In the genomic region with DNA sequence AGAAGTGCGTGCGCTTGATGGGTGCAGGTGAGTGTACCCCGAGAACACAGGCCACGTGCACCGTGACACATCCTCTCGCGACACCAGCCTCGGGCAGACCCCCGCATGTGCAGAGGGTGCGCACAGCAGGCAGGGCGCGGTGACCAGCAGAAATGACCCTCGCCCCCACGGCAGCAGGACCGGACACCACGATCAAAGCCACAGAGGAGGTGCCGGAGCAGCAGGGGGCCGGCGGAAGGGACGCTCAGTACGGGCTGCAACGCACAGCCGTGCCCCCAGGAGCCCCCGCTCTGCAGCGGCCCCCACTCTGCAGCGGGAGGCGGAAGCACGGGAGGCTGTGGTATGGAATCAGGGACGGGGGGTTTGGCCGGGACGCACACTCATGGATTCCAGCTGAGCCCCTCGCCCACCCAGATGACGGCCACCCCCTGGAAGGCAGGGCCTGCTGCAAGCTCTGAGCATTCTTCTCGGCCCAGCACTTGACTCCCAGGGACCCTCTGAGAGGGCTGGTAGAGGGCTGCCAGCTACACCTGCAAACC, we compare ENCODE assay signal across 24 cellular contexts. TPM values are rescaled to one million over a fixed set of nuclear protein-coding genes. Genes with fewer than 3 reads are reported as not detected.
DNase-seq lines count a peak whose midpoint lies in the region; ATAC-seq, FAIRE-seq and TF ChIP-seq lines count a peak whose summit lies in the region.
"Had no signal": no experiment of that assay in that cellular context is flagged by ENCODE, and none has a peak within 500 bp of the region (broad histone marks: within the 10 kb centered on the region; RNA-seq: fewer than 3 reads in every experiment).

No MANE protein-coding gene starts in this region.

- DNase-seq in SK-N-SH (no peak), chondrocyte (ENCODE audit: low spot score) (peak; percentile 83), smooth muscle cell (lab: John Stamatoyannopoulos, UW; ENCODE audit: unreplicated experiment) (no peak), GM12891 (ENCODE audit: insufficient read length, low spot score) (no peak), transverse colon (no peak), CD14-positive monocyte (ENCODE audit: low spot score) (no peak)
- DNase-seq: activated CD4-positive, alpha-beta T cell treated with anti-CD3 and anti-CD28 coated beads, Interleukin-2, amount 10 ng/mL, durations not matched to agents 7 days and 5 days; activated CD8-positive, alpha-beta memory T cell treated with anti-CD3 and anti-CD28 coated beads, Interleukin-2, amount 50 U/mL, for 4 hours; activated effector memory CD4-positive, alpha-beta T cell treated with Interleukin-2 at 50 U/mL for 16 hours; adrenal gland; AML-193; erythroblast; foreskin melanocyte; left colon; NCI-H1105 treated with DMSO at 0.1 percent for 48 hours; NCI-H524 treated with DMSO at 0.1 percent for 48 hours; SHP77; stimulated activated CD4-positive, alpha-beta T cell treated with anti-CD3 and anti-CD28 coated beads, Interleukin-12 subunit alpha, Interleukin-12 subunit beta, amount 100 ng/mL, for 4 hours; stimulated activated CD8-positive, alpha-beta memory T cell treated with anti-CD3 and anti-CD28 coated beads, Interleukin-4, amount 100 ng/mL, for 48 hours; T-helper 17 cell had no signal

- no peak for TF ChIP-seq RAD21 in SK-N-SH (IDR thresholded peaks at IDR 0.05; ENCODE audit: low read length)

- H3K27ac Mint-ChIP-seq in chondrocyte (ENCODE audit: unreplicated experiment) (peak overlapping the region; percentile 97), CD14-positive monocyte (no peak overlapping the region)
- H3K27ac Mint-ChIP-seq: activated CD4-positive, alpha-beta T cell treated with anti-CD3 and anti-CD28 coated beads, Interleukin-2, amount 10 ng/mL, durations not matched to agents 7 days and 5 days; T-helper 17 cell had no signal

- H2AFZ ChIP-seq in SK-N-SH (ENCODE audit: low read depth) (no peak overlapping the region), smooth muscle cell (ENCODE audit: low read depth) (no peak overlapping the region)

- H3K79me2 ChIP-seq in SK-N-SH (ENCODE audit: insufficient read depth) (no peaks in the 10 kb centered on the region), smooth muscle cell (ENCODE audit: low read depth) (peaks cover 3% of the 10 kb centered on the region)

- H3K4me1 Mint-ChIP-seq in chondrocyte (ENCODE audit: low read depth) (peaks cover 28% of the 10 kb centered on the region), CD14-positive monocyte (peaks cover 5% of the 10 kb centered on the region)

- no peaks in the 10 kb centered on the region for H3K36me3 ChIP-seq in SK-N-SH (replicated peaks in 1 of 2; ENCODE audit: control insufficient read depth in 1 of 2, insufficient read depth in 2 of 2, low read length in 1 of 2)
- no peaks in the 10 kb centered on the region for H3K36me3 ChIP-seq in iPS-20b (ENCODE audit: insufficient read depth, low read depth, low read length)
- H3K36me3 ChIP-seq in smooth muscle cell (ENCODE audit: low read depth) = no peaks in the 10 kb centered on the region
- H3K36me3 ChIP-seq in transverse colon = no peaks in the 10 kb centered on the region
- H3K36me3 ChIP-seq: adrenal gland had no signal

- 87% methylated on average over 18 of the region's 34 CpGs for WGBS in SK-N-SH (ENCODE audit: low lambda C conversion rate)
- 92% methylated on average over 34 of the region's 34 CpGs for WGBS in smooth muscle cell (ENCODE audit: low lambda C conversion rate)
- WGBS in transverse colon (ENCODE audit: low coverage in 1 of 2), 2 donors = 92% methylated on average over 27 of the region's 34 CpGs; no CpG with 5 or more reads in 1 of the 2 donors

- TF ChIP-seq CTCF in SK-N-SH (IDR thresholded peaks at IDR 0.05) (no peak), chondrocyte (IDR thresholded peaks at IDR 0.05) (no peak), smooth muscle cell (IDR thresholded peaks at IDR 0.05; ENCODE audit: borderline replicate concordance, insufficient read depth, poor library complexity, severe bottlenecking) (no peak), transverse colon (IDR thresholded peaks at IDR 0.05) (no peak), CD14-positive monocyte (IDR thresholded peaks at IDR 0.05) (no peak)

- no peak for TF ChIP-seq POLR2A in GM12891 (IDR thresholded peaks at IDR 0.05; ENCODE audit: low read depth, low read length)
- no peak for TF ChIP-seq POLR2A in transverse colon (IDR thresholded peaks at IDR 0.05)

- no peak overlapping the region for H3K27ac ChIP-seq in SK-N-SH (ENCODE audit: low read depth in 2 of 2, low read length in 1 of 2)
- peak overlapping the region; percentile 47 for H3K27ac ChIP-seq in iPS-20b (ENCODE audit: low read length)
- no peak overlapping the region for H3K27ac ChIP-seq in smooth muscle cell (ENCODE audit: low read depth)
- no peak overlapping the region for H3K27ac ChIP-seq in transverse colon
- H3K27ac ChIP-seq: 22Rv1, adrenal gland had no signal

- no peak overlapping the region for H3K9ac ChIP-seq in SK-N-SH
- H3K9ac ChIP-seq in iPS-20b (ENCODE audit: low read depth, low read length) = 0 out of 2 replicates have a peak overlapping the region, but pooled peaks have one; percentile 30
- H3K9ac ChIP-seq in smooth muscle cell (ENCODE audit: low read depth) = no peak overlapping the region

- no peak for TF ChIP-seq EP300 in SK-N-SH (IDR thresholded peaks at IDR 0.05; ENCODE audit: borderline replicate concordance in 1 of 2, low read depth in 1 of 2, low read length in 1 of 2)
- TF ChIP-seq EP300 in transverse colon (IDR thresholded peaks at IDR 0.05; ENCODE audit: low read depth) = no peak

- intact Hi-C loops in transverse colon (cut with DNase I; ENCODE audit: low total_unique reads) (no loop called here), CD14-positive monocyte (cut with micrococcal nuclease) (no loop called here)

- POLR2A ChIA-PET in SK-N-SH (lab: Yijun Ruan, JAX) = no interaction called here

- no peak overlapping the region for H3K4me3 Mint-ChIP-seq in chondrocyte (ENCODE audit: unreplicated experiment)
- no peak overlapping the region for H3K4me3 Mint-ChIP-seq in CD14-positive monocyte
- H3K4me3 Mint-ChIP-seq: activated CD4-positive, alpha-beta T cell treated with anti-CD3 and anti-CD28 coated beads, Interleukin-2, amount 10 ng/mL, durations not matched to agents 7 days and 5 days; T-helper 17 cell had no signal

- H4K20me1 ChIP-seq in SK-N-SH (ENCODE audit: insufficient read depth) (peaks cover 5% of the 10 kb centered on the region; the same call in 1 of the 2 replicates), smooth muscle cell (ENCODE audit: low read depth) (peaks cover 64% of the 10 kb centered on the region)

- FAIRE-seq in GM12891 (lab: Jason Lieb, UNC) = no peak

- H3K27me3 Mint-ChIP-seq in chondrocyte (ENCODE audit: low read depth) (no peaks in the 10 kb centered on the region), CD14-positive monocyte (ENCODE audit: low read depth in 3 of 3) (peaks cover 26 to 32% (median 27%) of the 10 kb centered on the region in 3 donors)

- H3K9me2 ChIP-seq in SK-N-SH = no peaks in the 10 kb centered on the region

- H3K4me3 ChIP-seq in SK-N-SH (ENCODE audit: low read depth in 2 of 2, low read length in 1 of 2) = no peak overlapping the region
- H3K4me3 ChIP-seq in iPS-20b (ENCODE audit: low read length) = no peak overlapping the region
- H3K4me3 ChIP-seq in smooth muscle cell = no peak overlapping the region
- H3K4me3 ChIP-seq in transverse colon = no peak overlapping the region
- H3K4me3 ChIP-seq: adrenal gland had no signal

- H3K4me2 ChIP-seq in SK-N-SH = 0 out of 2 replicates have a peak overlapping the region, but pooled peaks have one; percentile 33
- H3K4me2 ChIP-seq in smooth muscle cell = peak overlapping the region; percentile 31

- H3K36me3 Mint-ChIP-seq in chondrocyte (ENCODE audit: low read depth) = no peaks in the 10 kb centered on the region
- H3K36me3 Mint-ChIP-seq in CD14-positive monocyte = peaks cover 6 to 11% of the 10 kb centered on the region in 2 donors

- in situ Hi-C loops in transverse colon (cut with MboI; ENCODE audit: low pct_ligation_motif_present in 1 of 4, low pct_unique_long_range_greater_than_20kb in 1 of 4, low sequenced_read_pairs in 3 of 4) = no loop called here

- peaks cover 0 to 7% of the 10 kb centered on the region in 2 experiments; a peak in 1 of 4 replicates for H3K4me1 ChIP-seq in SK-N-SH (ENCODE audit: control insufficient read depth in 1 of 2, insufficient read depth in 2 of 2, low read depth in 1 of 2, low read length in 1 of 2)
- H3K4me1 ChIP-seq in iPS-20b (ENCODE audit: insufficient read depth, low read length) = peaks cover 9% of the 10 kb centered on the region; the same call in 1 of the 2 replicates
- peaks cover 22% of the 10 kb centered on the region for H3K4me1 ChIP-seq in smooth muscle cell (ENCODE audit: low read depth)
- peaks cover 0 to 17% (median 13%) of the 10 kb centered on the region in 4 donors for H3K4me1 ChIP-seq in transverse colon

- CTCF ChIA-PET in SK-N-SH (lab: Yijun Ruan, JAX) = no interaction called here

- no peaks in the 10 kb centered on the region for H3F3A ChIP-seq in SK-N-SH (replicated peaks; ENCODE audit: insufficient read depth)
- no peaks in the 10 kb centered on the region for H3F3A ChIP-seq in smooth muscle cell (ENCODE audit: low read depth)

- H3K9me3 ChIP-seq in SK-N-SH (no peaks in the 10 kb centered on the region), iPS-20b (ENCODE audit: insufficient read depth, low read depth, low read length) (no peaks in the 10 kb centered on the region), smooth muscle cell (replicated peaks; ENCODE audit: low read depth) (no peaks in the 10 kb centered on the region), transverse colon (no peaks in the 10 kb centered on the region)
- H3K9me3 ChIP-seq: adrenal gland had no signal

- ATAC-seq in SK-N-SH treated with all-trans-retinoic acid at 6 μM for 48 hours = no peak
- ATAC-seq: HCT116, left colon, T-helper 17 cell had no signal

- H3K9me3 Mint-ChIP-seq in chondrocyte (ENCODE audit: low read depth) = no peaks in the 10 kb centered on the region
- H3K9me3 Mint-ChIP-seq in CD14-positive monocyte = peaks cover 0 to 18% (median 8%) of the 10 kb centered on the region in 7 donors
- H3K9me3 Mint-ChIP-seq: activated CD4-positive, alpha-beta T cell treated with anti-CD3 and anti-CD28 coated beads, Interleukin-2, amount 10 ng/mL, durations not matched to agents 7 days and 5 days had no signal

- H3K27me3 ChIP-seq in SK-N-SH (ENCODE audit: insufficient read depth) (no peaks in the 10 kb centered on the region), iPS-20b (ENCODE audit: insufficient read depth, low read length) (peaks cover 26% of the 10 kb centered on the region), smooth muscle cell (ENCODE audit: low read depth) (peaks cover 16% of the 10 kb centered on the region), transverse colon (peaks cover 32% of the 10 kb centered on the region)

RNA-seq across cellular contexts. Expression of gene PPP2R3B, which starts 17.1 kb away (rescaled TPM):
- 18.9 and 19.4 TPM in 2 replicates for polyA plus RNA-seq in SK-N-SH (2012; rRNA removed)
- polyA plus RNA-seq in SK-N-SH (2012; cell fraction: cytosol; rRNA removed) = 7.3 and 11.6 TPM in 2 replicates
- polyA plus RNA-seq in SK-N-SH (2012; cell fraction: nucleus; rRNA removed) = 83.6 and 106 TPM in 2 replicates
- total RNA-seq in chondrocyte = 27.1 to 30.5 TPM (median 30.0 TPM) in 3 replicates
- total RNA-seq in smooth muscle cell = 15.2 TPM in 2 replicates
- polyA plus RNA-seq in smooth muscle cell = 25.1 and 39.5 TPM in 2 replicates
- polyA plus RNA-seq in GM12891 (2012; ENCODE audit: low read depth, missing spikeins) = 12.9 TPM
- 10 to 100 TPM in 2 of 4 donors, 1 to 10 TPM in 2; 7.8 to 27.9 (median 11.6) TPM for total RNA-seq in transverse colon
- polyA plus RNA-seq in CD14-positive monocyte = 1 to 10 TPM; 2.1 to 2.3 TPM

RNA-seq across cellular contexts. Expression of gene GTPBP6, which starts 51.0 kb away (rescaled TPM):
- polyA plus RNA-seq in SK-N-SH (2012; rRNA removed) (39.8 and 47.3 TPM in 2 replicates), smooth muscle cell (45.7 and 59.5 TPM in 2 replicates), CD14-positive monocyte (10 to 100 TPM; 17.2 to 27.0 TPM)
- polyA plus RNA-seq in SK-N-SH (2012; cell fraction: cytosol; rRNA removed) = 19.6 and 31.2 TPM in 2 replicates
- polyA plus RNA-seq in SK-N-SH (2012; cell fraction: nucleus; rRNA removed) = 39.2 and 49.4 TPM in 2 replicates
- total RNA-seq in chondrocyte (37.6 to 42.2 TPM (median 42.0 TPM) in 3 replicates), smooth muscle cell (25.3 TPM in 2 replicates), transverse colon (10 to 100 TPM; 30.6 to 60.2 (median 36.0) TPM)
- 29.7 TPM for polyA plus RNA-seq in GM12891 (2012; ENCODE audit: low read depth, missing spikeins)
